In the genomic region with DNA sequence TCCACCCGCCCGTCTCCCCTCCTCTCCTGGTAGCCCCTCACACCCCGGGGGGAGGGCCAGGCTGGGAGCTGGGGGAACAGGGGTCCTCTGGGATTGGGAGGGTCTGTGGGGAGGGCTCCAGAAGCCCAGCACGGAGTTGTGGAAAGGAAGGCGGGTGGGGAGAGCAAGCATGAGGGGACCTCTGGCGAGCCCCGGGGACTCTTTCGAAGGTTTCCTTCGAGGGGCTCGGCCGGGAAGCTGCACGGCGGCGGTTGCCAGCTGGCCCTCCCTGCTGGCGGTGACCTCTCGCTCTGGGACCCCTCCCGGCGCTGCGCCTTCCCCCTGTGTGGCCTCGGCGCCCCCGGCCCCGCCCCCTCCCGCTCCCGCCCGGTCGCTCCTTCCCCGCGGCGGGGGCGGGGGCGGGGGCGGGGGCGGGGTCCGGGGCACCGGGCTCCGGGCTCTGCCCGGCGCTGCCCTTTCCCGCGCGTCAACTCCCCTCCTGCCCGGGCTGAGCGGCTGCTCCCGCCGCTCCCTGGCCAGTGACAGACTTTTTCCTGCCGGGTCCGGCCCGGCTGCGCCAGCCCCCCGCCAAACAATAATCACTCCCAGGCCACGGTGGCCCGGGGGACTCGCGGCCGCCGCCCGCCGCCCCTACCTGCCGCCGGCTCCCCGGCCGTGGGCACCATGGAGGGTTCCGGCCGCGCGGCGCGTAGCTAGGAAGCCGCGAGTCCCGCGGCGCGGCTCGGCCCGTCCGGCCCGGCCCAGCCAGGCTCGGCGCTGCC, we compare ENCODE assay signal across 6 cellular contexts. TPM values are rescaled to one million over a fixed set of nuclear protein-coding genes. Genes with fewer than 3 reads are reported as not detected.
DNase-seq lines count a peak whose midpoint lies in the region; ATAC-seq and TF ChIP-seq lines count a peak whose summit lies in the region.

No MANE protein-coding gene starts in this region.

- H3K27me3 ChIP-seq in HAP-1 (ENCODE audit: low read depth) = peaks cover 3% of the 10 kb centered on the region; the same call in 1 of the 2 replicates
- H3K27me3 ChIP-seq in colonic mucosa = no peaks in the 10 kb centered on the region
- H3K27me3 ChIP-seq in ovary = no peaks in the 10 kb centered on the region

- H3K27ac ChIP-seq in colonic mucosa = peak overlapping the region; percentile 95
- H3K27ac ChIP-seq in ovary = peak overlapping the region; percentile 78 to 85

- in situ Hi-C loops in HAP-1 (cut with MboI; ENCODE audit: low sequenced_read_pairs) = no loop called here

- peaks cover 8% of the 10 kb centered on the region for H3K4me1 ChIP-seq in HAP-1
- peaks cover 15% of the 10 kb centered on the region for H3K4me1 ChIP-seq in colonic mucosa
- H3K4me1 ChIP-seq in ovary (ENCODE audit: insufficient read depth) = peaks cover 29% of the 10 kb centered on the region

- TF ChIP-seq POLR2A in ovary (IDR thresholded peaks at IDR 0.05) = peak; percentile 15

- H3K9me3 ChIP-seq in HAP-1 (no peaks in the 10 kb centered on the region), colonic mucosa (no peaks in the 10 kb centered on the region), ovary (no peaks in the 10 kb centered on the region)

- intact Hi-C loops in colonic mucosa (cut with DNase I) = no loop called here
- intact Hi-C loops in ovary (cut with DNase I) = no loop called here

- H3K9ac ChIP-seq in colonic mucosa (ENCODE audit: low read depth in 2 of 2, low read length in 2 of 2) = peak overlapping the region; percentile 57 to 94

- DNase-seq in HAP-1 (ENCODE audit: low spot score in 2 of 2) (peak in 1 of 2 experiments; percentile 67), colonic mucosa (no peak), ovary (peak; percentile 45 to 72 (median 66)), NCI-H1417 treated with DMSO at 0.1 percent for 48 hours (lab: John Stamatoyannopoulos, UW) (no peak)
- DNase-seq in stimulated activated CD4-positive, alpha-beta T cell treated with anti-CD3 and anti-CD28 coated beads, Interleukin-12 subunit alpha, Interleukin-12 subunit beta, amount 100 ng/mL, for 4 hours = no peak

- ATAC-seq in esophagus mucosa = no peak

- TF ChIP-seq EP300 in ovary (IDR thresholded peaks at IDR 0.05) = no peak

- 1 to 2% (median 2%) methylated on average over 30 to 81 of the region's 81 CpGs for WGBS in ovary, 3 donors

- TF ChIP-seq CTCF in colonic mucosa (IDR thresholded peaks at IDR 0.05) (no peak), ovary (IDR thresholded peaks at IDR 0.05) (no peak)

- H3K36me3 ChIP-seq in HAP-1 (replicated peaks) (no peaks in the 10 kb centered on the region), colonic mucosa (no peaks in the 10 kb centered on the region), ovary (no peaks in the 10 kb centered on the region)

- H3K4me3 ChIP-seq in HAP-1 (peak overlapping the region; percentile 30), colonic mucosa (peak overlapping the region; percentile 75), ovary (peak overlapping the region; percentile 69)

RNA-seq across cellular contexts. Expression of a gene that starts 1.0 kb away (rescaled TPM):
- total RNA-seq in colonic mucosa (1 to 10 TPM; 1.7 to 4.0 TPM), ovary (10 to 100 TPM in 1 of 7 donors, 1 to 10 TPM in 6; 3.4 to 22.9 (median 5.0) TPM), esophagus mucosa (1.6 TPM)
- polyA plus RNA-seq in ovary = 1 to 10 TPM; 2.5 to 9.6 TPM

RNA-seq across cellular contexts. Expression of a gene that starts 19.1 kb away (rescaled TPM):
- total RNA-seq in colonic mucosa (100 to 1,000 TPM; 186 to 203 TPM), ovary (10 to 100 TPM; 22.6 to 57.7 (median 47.2) TPM), esophagus mucosa (61.7 TPM)
- 10 to 100 TPM; 12.5 to 87.8 TPM for polyA plus RNA-seq in ovary

RNA-seq across cellular contexts. Expression of a gene that starts 19.4 kb away (rescaled TPM):
- total RNA-seq in colonic mucosa = 10 to 100 TPM; 21.8 to 35.1 TPM
- total RNA-seq in ovary = 10 to 100 TPM; 13.9 to 51.7 (median 23.5) TPM
- polyA plus RNA-seq in ovary = 10 to 100 TPM in 1 of 2 donors, 1 to 10 TPM in 1; 3.1 to 20.3 TPM
- total RNA-seq in esophagus mucosa = 15.3 TPM

RNA-seq across cellular contexts. Expression of a gene that starts 29.2 kb away (rescaled TPM):
- total RNA-seq in colonic mucosa = 100 to 1,000 TPM; 242 to 280 TPM
- total RNA-seq in ovary = 10 to 100 TPM; 32.2 to 86.9 (median 55.5) TPM
- 10 to 100 TPM; 43.7 to 54.9 TPM for polyA plus RNA-seq in ovary
- 188 TPM for total RNA-seq in esophagus mucosa

RNA-seq across cellular contexts. Expression of a gene that starts 31.5 kb away (rescaled TPM):
- total RNA-seq in colonic mucosa (1 to 10 TPM; 3.9 to 5.2 TPM), ovary (1 to 10 TPM in 3 of 7 donors, under 1 TPM in 4; 0.15 to 2.0 (median 1.00) TPM), esophagus mucosa (1.5 TPM)
- polyA plus RNA-seq in ovary = 1 to 10 TPM in 1 of 2 donors, under 1 TPM in 1; 0.32 to 1.6 TPM

Comparison
In these comparisons a context has a peak if more than half of its experiments do, and no peak if none do; other contexts are left out.
1. DNase-seq: peak in ovary (5 of 5); none in colonic mucosa (single experiment), stimulated activated CD4-positive, alpha-beta T cell treated with anti-CD3 and anti-CD28 coated beads, Interleukin-12 subunit alpha, Interleukin-12 subunit beta, amount 100 ng/mL, for 4 hours (single experiment) and NCI-H1417 treated with DMSO at 0.1 percent for 48 hours (single experiment).
2. Peak in every context shown above with its lines, with median percentiles within 50 percentile points of each other: H3K4me3 ChIP-seq.